ENCODE assay signal across 3 cellular contexts in genomic region chr1:6399294-6399693, GRCh38.
A peak's percentile ranks its signal among the peaks of the same experiment; 100 is the strongest.
TF ChIP-seq lines count a peak whose summit lies in the region.

No MANE protein-coding gene starts in this region.

TF ChIP-seq in HepG2, 621 proteins besides CTCF, POLR2A, EP300 and RAD21:
- no peak for TF ChIP-seq SP1 (IDR thresholded peaks at IDR 0.05)
- TF ChIP-seq SP1 (CRISPR knock-in tag; IDR thresholded peaks at IDR 0.05) = no peak
- peak; percentile 51; the same call in 1 of the 2 replicates for TF ChIP-seq ZKSCAN1 (IDR thresholded peaks at IDR 0.05; ENCODE audit: low read length)

TF ChIP-seq in K562, 482 proteins besides CTCF, POLR2A, EP300 and RAD21:
- peak; percentile 78 for TF ChIP-seq ZKSCAN1 (IDR thresholded peaks at IDR 0.05; ENCODE audit: low read depth, low read length)
- TF ChIP-seq TAF7 (tag; IDR thresholded peaks at IDR 0.05) = no peak
- TF ChIP-seq SRSF7 (optimal IDR thresholded peaks at IDR 0.05; ENCODE audit: low read depth, low read length) = no peak
- TF ChIP-seq NCOA6 (IDR thresholded peaks at IDR 0.05) = no peak

TF ChIP-seq in WTC11, 78 proteins besides CTCF, POLR2A, EP300 and RAD21:
- TF ChIP-seq ELF4 (CRISPR knock-in tag; IDR thresholded peaks at IDR 0.05; ENCODE audit: low read depth) (no peak), E2F1 (CRISPR knock-in tag; IDR thresholded peaks at IDR 0.05) (no peak), NFATC4 (CRISPR knock-in tag; IDR thresholded peaks at IDR 0.05) (no peak), RELA (CRISPR knock-in tag; IDR thresholded peaks at IDR 0.05; ENCODE audit: borderline replicate concordance) (no peak), ZNF671 (CRISPR knock-in tag; IDR thresholded peaks at IDR 0.05) (no peak), ZNF121 (CRISPR knock-in tag; IDR thresholded peaks at IDR 0.05) (no peak), MLX (CRISPR knock-in tag; IDR thresholded peaks at IDR 0.05) (no peak), NR1H2 (CRISPR knock-in tag; IDR thresholded peaks at IDR 0.05) (no peak), SOX15 (CRISPR knock-in tag; IDR thresholded peaks at IDR 0.05) (no peak), HMGXB4 (CRISPR knock-in tag; IDR thresholded peaks at IDR 0.05) (no peak)
- TF ChIP-seq, protein P1, sequence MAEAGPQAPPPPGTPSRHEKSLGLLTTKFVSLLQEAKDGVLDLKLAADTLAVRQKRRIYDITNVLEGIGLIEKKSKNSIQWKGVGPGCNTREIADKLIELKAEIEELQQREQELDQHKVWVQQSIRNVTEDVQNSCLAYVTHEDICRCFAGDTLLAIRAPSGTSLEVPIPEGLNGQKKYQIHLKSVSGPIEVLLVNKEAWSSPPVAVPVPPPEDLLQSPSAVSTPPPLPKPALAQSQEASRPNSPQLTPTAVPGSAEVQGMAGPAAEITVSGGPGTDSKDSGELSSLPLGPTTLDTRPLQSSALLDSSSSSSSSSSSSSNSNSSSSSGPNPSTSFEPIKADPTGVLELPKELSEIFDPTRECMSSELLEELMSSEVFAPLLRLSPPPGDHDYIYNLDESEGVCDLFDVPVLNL (CRISPR knock-in tag; IDR thresholded peaks at IDR 0.05; ENCODE audit: borderline replicate concordance, low read depth) = no peak
- TF ChIP-seq, protein P2, sequence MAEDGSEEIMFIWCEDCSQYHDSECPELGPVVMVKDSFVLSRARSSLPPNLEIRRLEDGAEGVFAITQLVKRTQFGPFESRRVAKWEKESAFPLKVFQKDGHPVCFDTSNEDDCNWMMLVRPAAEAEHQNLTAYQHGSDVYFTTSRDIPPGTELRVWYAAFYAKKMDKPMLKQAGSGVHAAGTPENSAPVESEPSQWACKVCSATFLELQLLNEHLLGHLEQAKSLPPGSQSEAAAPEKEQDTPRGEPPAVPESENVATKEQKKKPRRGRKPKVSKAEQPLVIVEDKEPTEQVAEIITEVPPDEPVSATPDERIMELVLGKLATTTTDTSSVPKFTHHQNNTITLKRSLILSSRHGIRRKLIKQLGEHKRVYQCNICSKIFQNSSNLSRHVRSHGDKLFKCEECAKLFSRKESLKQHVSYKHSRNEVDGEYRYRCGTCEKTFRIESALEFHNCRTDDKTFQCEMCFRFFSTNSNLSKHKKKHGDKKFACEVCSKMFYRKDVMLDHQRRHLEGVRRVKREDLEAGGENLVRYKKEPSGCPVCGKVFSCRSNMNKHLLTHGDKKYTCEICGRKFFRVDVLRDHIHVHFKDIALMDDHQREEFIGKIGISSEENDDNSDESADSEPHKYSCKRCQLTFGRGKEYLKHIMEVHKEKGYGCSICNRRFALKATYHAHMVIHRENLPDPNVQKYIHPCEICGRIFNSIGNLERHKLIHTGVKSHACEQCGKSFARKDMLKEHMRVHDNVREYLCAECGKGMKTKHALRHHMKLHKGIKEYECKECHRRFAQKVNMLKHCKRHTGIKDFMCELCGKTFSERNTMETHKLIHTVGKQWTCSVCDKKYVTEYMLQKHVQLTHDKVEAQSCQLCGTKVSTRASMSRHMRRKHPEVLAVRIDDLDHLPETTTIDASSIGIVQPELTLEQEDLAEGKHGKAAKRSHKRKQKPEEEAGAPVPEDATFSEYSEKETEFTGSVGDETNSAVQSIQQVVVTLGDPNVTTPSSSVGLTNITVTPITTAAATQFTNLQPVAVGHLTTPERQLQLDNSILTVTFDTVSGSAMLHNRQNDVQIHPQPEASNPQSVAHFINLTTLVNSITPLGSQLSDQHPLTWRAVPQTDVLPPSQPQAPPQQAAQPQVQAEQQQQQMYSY (CRISPR knock-in tag; IDR thresholded peaks at IDR 0.05) = no peak
